Comparison of ENCODE assay signal across 13 cellular contexts in the genomic region with DNA sequence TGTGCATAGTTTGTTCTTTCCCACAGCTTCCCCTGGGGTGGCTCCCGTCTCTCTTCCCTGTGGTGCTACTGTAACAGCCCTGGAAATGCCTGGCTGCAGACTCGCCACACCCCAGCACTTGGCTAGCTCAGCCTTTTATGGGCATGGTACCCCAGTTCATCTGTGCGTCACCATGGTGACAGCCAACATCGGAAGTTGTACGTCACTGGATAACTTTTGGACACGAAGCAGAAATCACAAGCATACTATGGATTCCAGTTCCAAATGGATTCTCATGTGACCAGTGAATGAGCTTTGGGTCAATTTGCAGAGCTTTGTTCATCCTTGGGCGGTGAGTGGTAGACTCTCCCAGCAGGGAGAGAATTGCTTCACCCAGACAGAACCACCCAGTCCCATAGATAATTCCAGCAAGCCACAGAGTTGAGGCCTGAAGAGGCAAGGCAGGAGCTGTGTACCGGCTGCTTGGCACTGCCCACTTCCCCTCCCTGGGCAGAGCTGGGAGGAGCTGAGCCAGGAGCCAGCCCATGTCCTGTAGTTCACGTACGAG. TPM values are rescaled to one million over a fixed set of nuclear protein-coding genes. Genes with fewer than 3 reads are reported as not detected.
DNase-seq lines count a peak whose midpoint lies in the region; ATAC-seq and TF ChIP-seq lines count a peak whose summit lies in the region.
"Had no signal": no experiment of that assay in that cellular context is flagged by ENCODE, and none has a peak within 500 bp of the region (broad histone marks: within the 10 kb centered on the region; RNA-seq: fewer than 3 reads in every experiment).

No MANE protein-coding gene starts in this region.

- H3K27me3 ChIP-seq in aorta (ENCODE audit: control insufficient read depth in 1 of 2, insufficient read depth in 2 of 2, low read length in 1 of 2) (no peaks in the 10 kb centered on the region), Karpas-422 (ENCODE audit: low read length) (no peaks in the 10 kb centered on the region)

- H3K36me3 ChIP-seq in aorta (ENCODE audit: control insufficient read depth in 1 of 2, insufficient read depth in 2 of 2, low read length in 1 of 2): no peaks in the 10 kb centered on the region
- no peaks in the 10 kb centered on the region for H3K36me3 ChIP-seq in Karpas-422 (ENCODE audit: insufficient read depth, low read length)

- no peaks in the 10 kb centered on the region for H3K9me3 ChIP-seq in aorta (ENCODE audit: control insufficient read depth, low read length)
- H3K9me3 ChIP-seq in Karpas-422 (ENCODE audit: low read length): no peaks in the 10 kb centered on the region

- H3K4me1 ChIP-seq in aorta (ENCODE audit: control insufficient read depth in 1 of 2, insufficient read depth in 2 of 2, low read length in 2 of 2) (peaks cover 0 to 10% of the 10 kb centered on the region in 2 donors), Karpas-422 (ENCODE audit: low read length) (no peaks in the 10 kb centered on the region)

- H3K79me2 ChIP-seq in Karpas-422 (ENCODE audit: low read length): no peaks in the 10 kb centered on the region

- no peaks in the 10 kb centered on the region for H4K20me1 ChIP-seq in Karpas-422 (ENCODE audit: insufficient read depth, low read depth, low read length)

- ATAC-seq in natural killer cell treated with Interleukin-12 subunit alpha and Interleukin-12 subunit beta and Interleukin-15 and Interleukin-18, amount 100 ng/mL, for 72 hours: peak; percentile 15 to 20
- ATAC-seq in natural killer cell (no peak), Right ventricle myocardium inferior (peak; percentile 92), omental fat pad (ENCODE audit: low FRiP score) (peak; percentile 45), aorta (ENCODE audit: low FRiP score) (peak; percentile 85), GM21528 (IDR thresholded peaks at IDR 0.05; ENCODE audit: low FRiP score, unreplicated experiment) (no peak)

- peaks cover 12 to 35% of the 10 kb centered on the region in 2 donors for H3K27me3 Mint-ChIP-seq in natural killer cell treated with Interleukin-12 subunit alpha and Interleukin-12 subunit beta and Interleukin-15 and Interleukin-18, amount 100 ng/mL, for 72 hours
- peaks cover 7 to 17% of the 10 kb centered on the region in 2 donors for H3K27me3 Mint-ChIP-seq in natural killer cell (ENCODE audit: low read depth in 2 of 2)

- no peak overlapping the region for H3K4me2 ChIP-seq in Karpas-422 (ENCODE audit: low read depth, low read length, poor library complexity, severe bottlenecking)

- no peaks in the 10 kb centered on the region for H3K9me2 ChIP-seq in Karpas-422 (replicated peaks; ENCODE audit: insufficient read depth, low read length)

- H3K27ac ChIP-seq in aorta (ENCODE audit: low read depth in 1 of 2, low read length in 2 of 2) (peak overlapping the region; percentile 62 to 89), Karpas-422 (ENCODE audit: low read length) (no peak overlapping the region)

- no peaks in the 10 kb centered on the region for H3K36me3 Mint-ChIP-seq in natural killer cell treated with Interleukin-12 subunit alpha and Interleukin-12 subunit beta and Interleukin-15 and Interleukin-18, amount 100 ng/mL, for 72 hours
- H3K36me3 Mint-ChIP-seq in natural killer cell: no peaks in the 10 kb centered on the region

- no peak for DNase-seq in natural killer cell treated with Interleukin-12 subunit alpha and Interleukin-12 subunit beta and Interleukin-15 and Interleukin-18, amount 100 ng/mL, for 72 hours (ENCODE audit: low spot score)
- DNase-seq in natural killer cell: no peak
- no peak for DNase-seq in Right ventricle myocardium inferior (ENCODE audit: missing footprints)
- no peak for DNase-seq in omental fat pad (ENCODE audit: low spot score)
- peak; percentile 88 to 93 for DNase-seq in aorta
- DNase-seq in Karpas-422: no peak
- no peak for DNase-seq in GM19240 (ENCODE audit: insufficient read length, low spot score)
- DNase-seq: effector CD8-positive, alpha-beta T cell; KG1; midbrain; NCI-H69 had no signal

- no peak overlapping the region for H3K27ac Mint-ChIP-seq in natural killer cell treated with Interleukin-12 subunit alpha and Interleukin-12 subunit beta and Interleukin-15 and Interleukin-18, amount 100 ng/mL, for 72 hours
- H3K27ac Mint-ChIP-seq in natural killer cell: no peak overlapping the region
- H3K27ac Mint-ChIP-seq: T-helper 2 cell treated with Interferon-gamma antibody and Interleukin-4, amounts not matched to agents 5 μg/mL and 100 μg/mL, for 36 hours had no signal

- no peak overlapping the region for H3K4me3 ChIP-seq in aorta (ENCODE audit: low read length in 2 of 2)
- no peak overlapping the region for H3K4me3 ChIP-seq in Karpas-422 (ENCODE audit: low read length)

- TF ChIP-seq CTCF in natural killer cell (IDR thresholded peaks at IDR 0.05) (no peak), omental fat pad (IDR thresholded peaks at IDR 0.05) (no peak)

- H2AFZ ChIP-seq in Karpas-422 (ENCODE audit: low read length): no peak overlapping the region

- H3K4me1 Mint-ChIP-seq in natural killer cell treated with Interleukin-12 subunit alpha and Interleukin-12 subunit beta and Interleukin-15 and Interleukin-18, amount 100 ng/mL, for 72 hours (ENCODE audit: low read depth in 2 of 2): no peaks in the 10 kb centered on the region
- no peaks in the 10 kb centered on the region for H3K4me1 Mint-ChIP-seq in natural killer cell

- no peak overlapping the region for H3K4me3 Mint-ChIP-seq in natural killer cell treated with Interleukin-12 subunit alpha and Interleukin-12 subunit beta and Interleukin-15 and Interleukin-18, amount 100 ng/mL, for 72 hours
- H3K4me3 Mint-ChIP-seq in natural killer cell: no peak overlapping the region
- H3K4me3 Mint-ChIP-seq: T-helper 2 cell treated with Interferon-gamma antibody and Interleukin-4, amounts not matched to agents 5 μg/mL and 100 μg/mL, for 36 hours had no signal

- H3K9me3 Mint-ChIP-seq in natural killer cell treated with Interleukin-12 subunit alpha and Interleukin-12 subunit beta and Interleukin-15 and Interleukin-18, amount 100 ng/mL, for 72 hours: no peaks in the 10 kb centered on the region
- H3K9me3 Mint-ChIP-seq in natural killer cell: no peaks in the 10 kb centered on the region
- H3K9me3 Mint-ChIP-seq: T-helper 2 cell treated with Interferon-gamma antibody and Interleukin-4, amounts not matched to agents 5 μg/mL and 100 μg/mL, for 36 hours had no signal

- no peak overlapping the region for H3K9ac ChIP-seq in Karpas-422 (ENCODE audit: low read length)

- WGBS in aorta, 2 donors: 4 to 6% methylated on average over 10 of the region's 10 CpGs

- intact Hi-C loops in natural killer cell (cut with micrococcal nuclease): no loop called here
- intact Hi-C loops in Right ventricle myocardium inferior (cut with DNase I): loop anchor here (5.0 kb wide), 1 partner anchor 36 kb away; no protein-coding TSS in a partner anchor
- intact Hi-C loops in aorta (cut with DNase I): loop anchor here (5.0 to 10.0 kb wide), 2 partner anchors 51 to 53 kb away; no protein-coding TSS in a partner anchor

RNA-seq across cellular contexts. Expression of gene COL4A2, which starts 54.4 kb away (rescaled TPM):
- total RNA-seq in natural killer cell treated with Interleukin-12 subunit alpha and Interleukin-12 subunit beta and Interleukin-15 and Interleukin-18, amount 100 ng/mL, for 72 hours: not detected
- not detected for total RNA-seq in natural killer cell
- 126 TPM for total RNA-seq in Right ventricle myocardium inferior
- total RNA-seq in omental fat pad: 100 to 1,000 TPM; 380 to 788 (median 684) TPM
- 1,000 to 10,000 TPM in 1 of 2 donors, 100 to 1,000 TPM in 1; 693 to 1,110 TPM for total RNA-seq in aorta
- polyA plus RNA-seq in aorta: 100 to 1,000 TPM; 117 to 670 TPM
- total RNA-seq in Karpas-422 (2014; rRNA removed; shearing (Covaris generic); ENCODE audit: low replicate concordance): 0.76 TPM in 1 of 2 replicates, not detected in the other

RNA-seq across cellular contexts. Expression of gene COL4A1, which starts 54.5 kb away (rescaled TPM):
- not detected for total RNA-seq in natural killer cell treated with Interleukin-12 subunit alpha and Interleukin-12 subunit beta and Interleukin-15 and Interleukin-18, amount 100 ng/mL, for 72 hours
- total RNA-seq in natural killer cell (not detected), Right ventricle myocardium inferior (128 TPM), omental fat pad (1,000 to 10,000 TPM in 2 of 4 donors, 100 to 1,000 TPM in 2; 611 to 1,113 (median 995) TPM), aorta (100 to 1,000 TPM; 564 to 910 TPM)
- polyA plus RNA-seq in aorta: 100 to 1,000 TPM in 1 of 2 donors, 10 to 100 TPM in 1; 73.3 to 379 TPM
- total RNA-seq in Karpas-422 (2014; rRNA removed; shearing (Covaris generic); ENCODE audit: low replicate concordance): 0.11 TPM in 1 of 2 replicates, not detected in the other

Comparison
In these comparisons a context has a peak if more than half of its experiments do, and no peak if none do; other contexts are left out.
1. ATAC-seq: peak in natural killer cell treated with Interleukin-12 subunit alpha and Interleukin-12 subunit beta and Interleukin-15 and Interleukin-18, amount 100 ng/mL, for 72 hours (2 of 2), Right ventricle myocardium inferior (single experiment), omental fat pad (single experiment) and aorta (single experiment); none in natural killer cell (0 of 3) and GM21528 (single experiment).
2. DNase-seq: peak in aorta (2 of 2); none in natural killer cell treated with Interleukin-12 subunit alpha and Interleukin-12 subunit beta and Interleukin-15 and Interleukin-18, amount 100 ng/mL, for 72 hours (single experiment), natural killer cell (single experiment), Right ventricle myocardium inferior (single experiment), omental fat pad (single experiment), Karpas-422 (single experiment) and GM19240 (single experiment).
3. RNA of gene COL4A2, which starts 54.4 kb away (total RNA-seq): 693 to 1,110 TPM in aorta, 380 to 788 TPM in omental fat pad and 126 TPM in Right ventricle myocardium inferior (single experiment); not detected in natural killer cell treated with Interleukin-12 subunit alpha and Interleukin-12 subunit beta and Interleukin-15 and Interleukin-18, amount 100 ng/mL, for 72 hours, not detected in natural killer cell and 0.76 TPM in Karpas-422; every median in the first group is over 10 times any median in the second.
4. RNA of gene COL4A1, which starts 54.5 kb away (total RNA-seq): 611 to 1,113 TPM in omental fat pad, 564 to 910 TPM in aorta and 128 TPM in Right ventricle myocardium inferior (single experiment); not detected in natural killer cell treated with Interleukin-12 subunit alpha and Interleukin-12 subunit beta and Interleukin-15 and Interleukin-18, amount 100 ng/mL, for 72 hours, not detected in natural killer cell and 0.11 TPM in Karpas-422; every median in the first group is over 100 times any median in the second.